21 cellular contexts compared by ENCODE assay signal in the genomic region with DNA sequence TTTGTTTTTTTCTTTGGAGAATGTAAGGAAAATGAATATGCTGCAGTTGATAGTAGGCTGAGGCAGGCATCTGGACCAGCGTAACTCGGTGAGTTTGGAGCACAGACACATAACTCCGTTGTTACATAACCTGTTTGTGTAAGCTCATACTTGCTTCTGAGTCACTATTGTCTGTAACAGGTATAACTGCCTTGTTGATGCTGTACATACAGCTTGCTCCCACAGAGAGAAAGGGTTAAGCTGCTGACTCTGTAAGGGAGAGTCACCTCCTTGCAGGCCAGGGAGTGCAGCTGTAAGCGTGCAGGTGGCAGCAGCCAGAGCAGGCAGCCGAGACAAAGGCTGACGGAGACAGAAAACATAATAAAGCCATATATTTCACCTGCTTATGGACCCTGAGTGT. TPM values are rescaled to one million over a fixed set of nuclear protein-coding genes. Genes with fewer than 3 reads are reported as not detected.
A peak's percentile ranks its signal among the peaks of the same experiment; 100 is the strongest.
DNase-seq lines count a peak whose midpoint lies in the region; ATAC-seq, FAIRE-seq and TF ChIP-seq lines count a peak whose summit lies in the region.
"Had no signal": no experiment of that assay in that cellular context is flagged by ENCODE, and none has a peak within 500 bp of the region (broad histone marks: within the 10 kb centered on the region; RNA-seq: fewer than 3 reads in every experiment).

No MANE protein-coding gene starts in this region.

- POLR2A ChIA-PET in HepG2 (lab: Yijun Ruan, JAX), result no interaction called here

- WGBS in HepG2 (ENCODE audit: low lambda C conversion rate), result 5% methylated on average over 6 of the region's 6 CpGs
- 63% methylated on average over 6 of the region's 6 CpGs for WGBS in right lobe of liver (ENCODE audit: insufficient coverage, low coverage, low lambda C conversion rate, missing lambda C conversion rate)

- H3K27me3 ChIP-seq in HepG2 (ENCODE audit: control insufficient read depth in 1 of 2, insufficient read depth in 2 of 2, low read length in 2 of 2), result no peaks in the 10 kb centered on the region
- no peaks in the 10 kb centered on the region for H3K27me3 ChIP-seq in right lobe of liver

- H3K27ac ChIP-seq in HepG2 (ENCODE audit: extremely low read length, insufficient read depth, low read length) (no peak overlapping the region), right lobe of liver (no peak overlapping the region), substantia nigra (ENCODE audit: low read depth, low read length, poor library complexity, severe bottlenecking) (no peak overlapping the region)
- H3K27ac ChIP-seq: 22Rv1 had no signal

- TF ChIP-seq EP300 in HepG2 (IDR thresholded peaks at IDR 0.05; ENCODE audit: low read depth in 2 of 2, low read length in 2 of 2), result no peak
- TF ChIP-seq EP300 in HepG2 (CRISPR knock-in tag; IDR thresholded peaks at IDR 0.05; ENCODE audit: borderline replicate concordance), result no peak

- H3K4me1 ChIP-seq in HepG2 (ENCODE audit: insufficient read depth, low read length) (no peaks in the 10 kb centered on the region), right lobe of liver (no peaks in the 10 kb centered on the region)

- H3K9ac ChIP-seq in HepG2 (ENCODE audit: insufficient read depth, low read depth, low read length), result no peak overlapping the region

- H3K4me2 ChIP-seq in HepG2 (ENCODE audit: low read depth, low read length), result no peak overlapping the region

- no peak overlapping the region for H2AFZ ChIP-seq in HepG2 (ENCODE audit: low read length)

- DNase-seq in DMS53 (lab: John Stamatoyannopoulos, UW), result peak; percentile 9
- DNase-seq in DMS53 treated with DMSO at 0.1 percent for 48 hours (lab: John Stamatoyannopoulos, UW; ENCODE audit: unreplicated experiment), result no peak
- no peak for DNase-seq in HepG2 (ENCODE audit: low spot score)
- DNase-seq in right lobe of liver, result no peak
- peak; percentile 74 for DNase-seq in epithelial cell of esophagus (ENCODE audit: low read depth)
- peak; percentile 2 for DNase-seq in renal cortical epithelial cell (ENCODE audit: low read depth)
- DNase-seq in substantia nigra (lab: John Stamatoyannopoulos, UW), result no peak
- DNase-seq: CD8-positive, alpha-beta T cell; COR-L47; DMS153; GF-D8; GOT3; H9 had no signal

- H3K79me2 ChIP-seq in HepG2 (ENCODE audit: insufficient read depth, low read length), result no peaks in the 10 kb centered on the region

- TF ChIP-seq POLR2A in HepG2 (IDR thresholded peaks at IDR 0.05; ENCODE audit: insufficient read depth in 1 of 2, low read depth in 2 of 2, low read length in 2 of 2) (no peak), right lobe of liver (IDR thresholded peaks at IDR 0.05) (no peak)

- in situ Hi-C loops in HepG2 (cut with HindIII; ENCODE audit: extremely low pct_ligation_motif_present, low pct_unique_long_range_greater_than_20kb), result no loop called here

- ATAC-seq in HepG2, result no peak
- no peak for ATAC-seq in right lobe of liver
- no peak for ATAC-seq in HG03039 (IDR thresholded peaks at IDR 0.05; ENCODE audit: unreplicated experiment)
- ATAC-seq: CD8-positive, alpha-beta T cell had no signal

- H3K4me3 ChIP-seq in HepG2 (replicated peaks in 1 of 3; ENCODE audit: insufficient read depth in 1 of 3, low read depth in 2 of 3, low read length in 3 of 3) (no peak overlapping the region), right lobe of liver (no peak overlapping the region), epithelial cell of esophagus (ENCODE audit: low read length) (no peak overlapping the region)

- no peaks in the 10 kb centered on the region for H3K9me3 ChIP-seq in HepG2 (ENCODE audit: low read length)
- H3K9me3 ChIP-seq in right lobe of liver, result no peaks in the 10 kb centered on the region

- intact Hi-C loops in HepG2 (cut with micrococcal nuclease; ENCODE audit: unreplicated experiment), result no loop called here
- intact Hi-C loops in right lobe of liver (cut with DNase I), result no loop called here

- CTCF ChIA-PET in HepG2 (lab: Yijun Ruan, JAX; ENCODE audit: low intra/inter-chr PET ratio, low total read pairs), result no interaction called here

- FAIRE-seq in HepG2 (lab: Jason Lieb, UNC), result no peak
- FAIRE-seq: D721Med, GM19239, HTR-8/SVneo had no signal

- H4K20me1 ChIP-seq in HepG2 (ENCODE audit: insufficient read depth, low read length), result no peaks in the 10 kb centered on the region

- TF ChIP-seq RAD21 in HepG2 (CRISPR knock-in tag; IDR thresholded peaks at IDR 0.05), result no peak

- TF ChIP-seq CTCF in HepG2 (CRISPR knock-in tag; IDR thresholded peaks at IDR 0.05) (no peak), right lobe of liver (IDR thresholded peaks at IDR 0.05) (no peak), epithelial cell of esophagus (IDR thresholded peaks at IDR 0.05; ENCODE audit: insufficient read depth, low read depth, low read length, missing control alignments) (no peak)

- no TSS peak for BruUV-seq in HepG2 (replicated peaks; lab: Mats Ljungman, UMichigan)

- no peaks in the 10 kb centered on the region for H3K36me3 ChIP-seq in HepG2 (replicated peaks in 1 of 2; ENCODE audit: control insufficient read depth in 1 of 2, insufficient read depth in 2 of 2, low read length in 2 of 2)
- H3K36me3 ChIP-seq in right lobe of liver, result no peaks in the 10 kb centered on the region

TF ChIP-seq in HepG2, 621 proteins besides CTCF, POLR2A, EP300 and RAD21:
- peak; percentile 20; the same call in 1 of the 2 replicates for TF ChIP-seq FOSL2 (CRISPR knock-in tag; IDR thresholded peaks at IDR 0.05)
- TF ChIP-seq SRF (IDR thresholded peaks at IDR 0.05; ENCODE audit: low read depth, low read length), result no peak
TF ChIP-seq in HepG2: peak in this region for 1.

RNA-seq across cellular contexts. Expression of a gene that starts 20.4 kb away (rescaled TPM):
- total RNA-seq in HepG2 (2016; rRNA removed; fragmentation: Illumina TruSeq; extraction: Trizol), result not detected in 2 replicates
- total RNA-seq in HepG2 (2016; cell fraction: cytosol; rRNA removed; fragmentation: Illumina TruSeq; extraction: Trizol; ENCODE audit: low read depth), result not detected in 2 replicates
- total RNA-seq in HepG2 (2016; cell fraction: insoluble cytoplasmic fraction; rRNA removed; fragmentation: Illumina TruSeq; extraction: Trizol), result not detected in 2 replicates
- total RNA-seq in HepG2 (2016; cell fraction: membrane; rRNA removed; fragmentation: Illumina TruSeq; extraction: Trizol), result not detected in 2 replicates
- not detected in 2 replicates for total RNA-seq in HepG2 (2016; cell fraction: nucleus; rRNA removed; fragmentation: Illumina TruSeq; extraction: Trizol)
- not detected in 2 replicates for polyA plus RNA-seq in HepG2 (2011; rRNA removed)
- polyA plus RNA-seq in HepG2 (2011; cell fraction: cytosol; rRNA removed), result not detected in 2 replicates
- polyA plus RNA-seq in HepG2 (2011; cell fraction: nucleus; rRNA removed), result not detected in 2 replicates
- polyA plus RNA-seq in HepG2 (2012), result not detected in 2 replicates
- not detected in 2 replicates for polyA plus RNA-seq in HepG2 (2016; cell fraction: cytosol; fragmentation: Illumina TruSeq; extraction: Trizol; ENCODE audit: low read depth)
- not detected in 2 replicates for polyA plus RNA-seq in HepG2 (2016; cell fraction: insoluble cytoplasmic fraction; fragmentation: Illumina TruSeq; extraction: Trizol; ENCODE audit: low read depth)
- not detected in 2 replicates for polyA plus RNA-seq in HepG2 (2016; cell fraction: membrane; fragmentation: Illumina TruSeq; extraction: Trizol; ENCODE audit: low read depth)
- not detected in 2 replicates for polyA plus RNA-seq in HepG2 (2016; cell fraction: nucleus; fragmentation: Illumina TruSeq; extraction: Trizol; ENCODE audit: insufficient read depth, low read depth)
- not detected in 2 replicates for polyA minus RNA-seq in HepG2 (2011; rRNA and poly(A)+ RNA removed; ENCODE audit: low replicate concordance)
- polyA minus RNA-seq in HepG2 (2011; cell fraction: cytosol; rRNA and poly(A)+ RNA removed), result not detected in 2 replicates
- polyA minus RNA-seq in HepG2 (2011; cell fraction: nucleus; rRNA and poly(A)+ RNA removed), result not detected in 2 replicates
- total RNA-seq in right lobe of liver, result not detected
- total RNA-seq in renal cortical epithelial cell, result not detected in 2 replicates
- total RNA-seq: A673; CD8-positive, alpha-beta T cell; H9 had no signal
- polyA plus RNA-seq: BJ, CD14-positive monocyte had no signal

Comparison
In these comparisons a context has a peak if more than half of its experiments do, and no peak if none do; other contexts are left out.
1. DNase-seq: peak in DMS53 (single experiment), epithelial cell of esophagus (single experiment) and renal cortical epithelial cell (single experiment); none in DMS53 treated with DMSO at 0.1 percent for 48 hours (single experiment), HepG2 (single experiment), right lobe of liver (0 of 3) and substantia nigra (0 of 49).